Comparison of ENCODE assay signal across 34 cellular contexts in genomic region chr1:61376151-61376550, GRCh38.
"Had no signal": no experiment of that assay in that cellular context is flagged by ENCODE, and none has a peak within 500 bp of the region (broad histone marks: within the 10 kb centered on the region; RNA-seq: fewer than 3 reads in every experiment).

No MANE protein-coding gene starts in this region.

- H3K9me3 ChIP-seq: MG63 had no signal

- H3K27me3 ChIP-seq: MG63 had no signal

- DNase-seq: Karpas-422, Kasumi-1, MG63, MM.1S, MV-4-11, NCI-H1048, NCI-H1092, NCI-H1092 treated with DMSO at 0.1 percent for 48 hours, NCI-H1105, NCI-H1105 treated with DMSO at 0.1 percent for 48 hours, NCI-H1417, NCI-H1417 treated with DMSO at 0.1 percent for 48 hours, NCI-H1436, NCI-H1436 treated with DMSO at 0.1 percent for 48 hours, NCI-H146, NCI-H1694, NCI-H1694 treated with DMSO at 0.1 percent for 48 hours, NCI-H187, NCI-H187 treated with DMSO at 0.1 percent for 48 hours, NCI-H1930, NCI-H2029, NCI-H2029 treated with DMSO at 0.1 percent for 48 hours, NCI-H2081, NCI-H2081 treated with DMSO at 0.1 percent for 48 hours, NCI-H2107, NCI-H2171, NCI-H2171 treated with DMSO at 0.1 percent for 48 hours, NCI-H2227 treated with DMSO at 0.1 percent for 48 hours, NCI-H226, NCI-H345, NCI-H446, NCI-H510A, NCI-H510A treated with DMSO at 0.1 percent for 48 hours had no signal

- H3K27ac ChIP-seq: KMS-11 had no signal

- H3K4me3 ChIP-seq: MG63 had no signal

- H3K36me3 ChIP-seq: MG63 had no signal
